25 cellular contexts compared by ENCODE assay signal in the genomic region with DNA sequence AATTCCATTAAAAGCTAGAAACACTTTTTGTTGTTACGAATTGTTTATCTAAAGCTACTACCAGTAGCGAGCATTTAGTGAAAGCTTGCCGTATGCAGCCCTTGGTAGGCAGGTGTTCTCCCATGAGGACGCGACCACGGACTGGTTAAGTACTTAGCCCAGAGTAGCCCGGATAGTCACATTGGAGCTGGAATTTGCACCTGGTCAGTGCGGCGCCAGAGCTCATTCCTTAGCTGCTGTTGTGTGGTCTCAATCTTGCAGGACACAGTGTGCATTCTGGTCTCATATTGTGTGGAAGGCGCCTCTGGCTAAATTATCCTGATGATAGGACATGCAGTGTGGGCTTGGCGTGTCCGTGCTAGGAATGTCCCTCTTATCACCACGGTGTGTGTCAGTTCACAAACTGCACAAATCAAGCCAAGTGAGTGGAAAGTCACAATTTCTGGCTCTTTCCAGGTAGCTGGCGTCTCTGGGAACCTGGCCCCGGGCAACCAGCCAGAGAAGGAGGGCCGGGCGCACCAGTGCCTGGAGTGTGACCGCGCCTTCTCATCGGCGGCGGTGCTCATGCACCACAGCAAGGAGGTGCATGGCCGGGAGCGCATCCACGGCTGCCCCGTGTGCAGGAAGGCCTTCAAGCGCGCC.
DNase-seq lines count a peak whose midpoint lies in the region; ATAC-seq and TF ChIP-seq lines count a peak whose summit lies in the region.
"Had no signal": no experiment of that assay in that cellular context is flagged by ENCODE, and none has a peak within 500 bp of the region (broad histone marks: within the 10 kb centered on the region; RNA-seq: fewer than 3 reads in every experiment).

No MANE protein-coding gene starts in this region.

- DNase-seq in natural killer cell treated with Interleukin-12 subunit alpha and Interleukin-12 subunit beta and Interleukin-15 and Interleukin-18, amount 100 ng/mL, for 72 hours (ENCODE audit: low spot score), result peak; percentile 46
- no peak for DNase-seq in natural killer cell
- peak; percentile 80 for DNase-seq in lung (ENCODE audit: low spot score)
- DNase-seq in NK-92 (lab: John Stamatoyannopoulos, UW; ENCODE audit: unreplicated experiment), result no peak
- DNase-seq in UCSD-AML1 (lab: John Stamatoyannopoulos, UW; ENCODE audit: unreplicated experiment), result no peak
- DNase-seq in WTC11 (ENCODE audit: low spot score), result no peak
- DNase-seq: activated gamma-delta T cell treated with Interleukin-2 at 50 U/mL for 16 hours; activated T-cell treated with anti-CD3 and anti-CD28 coated beads for 4 hours; amygdala; central memory CD4-positive, alpha-beta T cell; effector CD4-positive, alpha-beta T cell; left cardiac atrium; NCI-H2081 treated with DMSO at 0.1 percent for 48 hours; NCI-H526 treated with DMSO at 0.1 percent for 48 hours; OCI-M1; Right ventricle myocardium superior; T-helper 1 cell had no signal

- H3K27ac ChIP-seq in VCaP, result peak overlapping the region; percentile 98
- peak overlapping the region in 1 of 2 donors; percentile 37 for H3K27ac ChIP-seq in lung (ENCODE audit: low read depth in 1 of 2, low read length in 1 of 2)
- H3K27ac ChIP-seq: A549, BLaER1, esophagus muscularis mucosa had no signal

- peaks cover 10 to 11% of the 10 kb centered on the region in 2 donors for H3K4me1 Mint-ChIP-seq in natural killer cell treated with Interleukin-12 subunit alpha and Interleukin-12 subunit beta and Interleukin-15 and Interleukin-18, amount 100 ng/mL, for 72 hours (ENCODE audit: low read depth in 2 of 2)
- peaks cover 9 to 20% of the 10 kb centered on the region in 2 donors for H3K4me1 Mint-ChIP-seq in natural killer cell
- 0 out of 2 replicates have a peak, but pooled peaks cover 3% of the 10 kb centered on the region for H3K4me1 Mint-ChIP-seq in WTC11

- H3K27ac Mint-ChIP-seq in natural killer cell treated with Interleukin-12 subunit alpha and Interleukin-12 subunit beta and Interleukin-15 and Interleukin-18, amount 100 ng/mL, for 72 hours, result no peak overlapping the region
- H3K27ac Mint-ChIP-seq in natural killer cell, result no peak overlapping the region
- no peak overlapping the region for H3K27ac Mint-ChIP-seq in WTC11
- H3K27ac Mint-ChIP-seq: stimulated activated effector memory CD8-positive, alpha-beta T cell treated with anti-CD3 and anti-CD28 coated beads, Interleukin-12 subunit alpha, Interleukin-12 subunit beta, amount 100 ng/mL, for 72 hours had no signal

- no peak for ATAC-seq in natural killer cell treated with Interleukin-12 subunit alpha and Interleukin-12 subunit beta and Interleukin-15 and Interleukin-18, amount 100 ng/mL, for 72 hours
- no peak for ATAC-seq in natural killer cell
- ATAC-seq in lung (ENCODE audit: insufficient read depth, low FRiP score), result no peak
- ATAC-seq in GM19452 (IDR thresholded peaks at IDR 0.05; ENCODE audit: unreplicated experiment), result no peak
- no peak for ATAC-seq in WTC11
- ATAC-seq: A549; HCT116; left cardiac atrium; right cardiac atrium; stimulated activated effector memory CD8-positive, alpha-beta T cell treated with anti-CD3 and anti-CD28 coated beads, Interleukin-12 subunit alpha, Interleukin-12 subunit beta, amount 100 ng/mL, for 72 hours had no signal

- peaks cover 0 to 21% of the 10 kb centered on the region in 2 donors for H3K36me3 ChIP-seq in lung (ENCODE audit: control insufficient read depth in 2 of 2, insufficient read depth in 2 of 2, low read length in 2 of 2)

- CTCF ChIA-PET in WTC11 (lab: Charles Lee), result interaction anchor here (0.6 kb wide), 1 partner anchor 29 kb away, joined by 4 read pairs; no protein-coding TSS in a partner anchor

- H3K9me3 Mint-ChIP-seq in natural killer cell treated with Interleukin-12 subunit alpha and Interleukin-12 subunit beta and Interleukin-15 and Interleukin-18, amount 100 ng/mL, for 72 hours, result no peaks in the 10 kb centered on the region
- H3K9me3 Mint-ChIP-seq in natural killer cell (no peaks in the 10 kb centered on the region), WTC11 (no peaks in the 10 kb centered on the region)
- H3K9me3 Mint-ChIP-seq: stimulated activated effector memory CD8-positive, alpha-beta T cell treated with anti-CD3 and anti-CD28 coated beads, Interleukin-12 subunit alpha, Interleukin-12 subunit beta, amount 100 ng/mL, for 72 hours had no signal

- H3K4me1 ChIP-seq in lung (ENCODE audit: control insufficient read depth in 2 of 2, insufficient read depth in 2 of 2, low read length in 2 of 2), result peaks cover 6 to 10% of the 10 kb centered on the region in 2 donors
- H3K4me1 ChIP-seq: A549 had no signal

- H3K9me3 ChIP-seq in lung (ENCODE audit: control insufficient read depth in 2 of 2, insufficient read depth in 1 of 2, low read length in 1 of 2), result no peaks in the 10 kb centered on the region
- H3K9me3 ChIP-seq: A549, BLaER1, esophagus muscularis mucosa had no signal

- POLR2A ChIA-PET in WTC11 (lab: Charles Lee), result interaction anchor here (0.8 kb wide), 1 partner anchor 52 kb away, joined by 3 read pairs; no protein-coding TSS in a partner anchor

- TF ChIP-seq CTCF in natural killer cell (IDR thresholded peaks at IDR 0.05), result no peak
- TF ChIP-seq CTCF in VCaP (conservative IDR thresholded peaks at IDR 0.05), result peak; percentile 15; the same call in 1 of the 2 replicates
- TF ChIP-seq CTCF in lung (IDR thresholded peaks at IDR 0.05; ENCODE audit: control extremely low read depth, extremely low read depth), result no peak
- no peak for TF ChIP-seq CTCF in WTC11 (IDR thresholded peaks at IDR 0.05)

- no peaks in the 10 kb centered on the region for H3K27me3 ChIP-seq in lung (ENCODE audit: control insufficient read depth, insufficient read depth)
- H3K27me3 ChIP-seq: BLaER1, esophagus muscularis mucosa had no signal

- intact Hi-C loops in natural killer cell (cut with micrococcal nuclease), result no loop called here

- WGBS in lung, 2 donors, result 75 to 93% methylated on average over 28 of the region's 28 CpGs

- H3K4me3 Mint-ChIP-seq in natural killer cell treated with Interleukin-12 subunit alpha and Interleukin-12 subunit beta and Interleukin-15 and Interleukin-18, amount 100 ng/mL, for 72 hours, result no peak overlapping the region
- no peak overlapping the region for H3K4me3 Mint-ChIP-seq in natural killer cell
- H3K4me3 Mint-ChIP-seq in WTC11, result no peak overlapping the region
- H3K4me3 Mint-ChIP-seq: stimulated activated effector memory CD8-positive, alpha-beta T cell treated with anti-CD3 and anti-CD28 coated beads, Interleukin-12 subunit alpha, Interleukin-12 subunit beta, amount 100 ng/mL, for 72 hours had no signal

- H3K4me3 ChIP-seq in lung, result no peak overlapping the region
- H3K4me3 ChIP-seq: A549, BLaER1, esophagus muscularis mucosa had no signal

- no peaks in the 10 kb centered on the region for H3K27me3 Mint-ChIP-seq in natural killer cell treated with Interleukin-12 subunit alpha and Interleukin-12 subunit beta and Interleukin-15 and Interleukin-18, amount 100 ng/mL, for 72 hours
- no peaks in the 10 kb centered on the region for H3K27me3 Mint-ChIP-seq in natural killer cell (ENCODE audit: low read depth in 2 of 2)
- no peaks in the 10 kb centered on the region for H3K27me3 Mint-ChIP-seq in WTC11 (ENCODE audit: low read depth)

- peaks cover 9% of the 10 kb centered on the region for H3K36me3 Mint-ChIP-seq in natural killer cell treated with Interleukin-12 subunit alpha and Interleukin-12 subunit beta and Interleukin-15 and Interleukin-18, amount 100 ng/mL, for 72 hours
- H3K36me3 Mint-ChIP-seq in natural killer cell (peaks cover 14% of the 10 kb centered on the region), WTC11 (peaks cover 31% of the 10 kb centered on the region)

TF ChIP-seq in WTC11, 78 proteins besides CTCF, POLR2A, EP300 and RAD21 (continues in another document):
- TF ChIP-seq USF1 (CRISPR knock-in tag; IDR thresholded peaks at IDR 0.05) (no peak), ZNF219 (CRISPR knock-in tag; IDR thresholded peaks at IDR 0.05; ENCODE audit: borderline replicate concordance) (no peak), FOXP1 (CRISPR knock-in tag; IDR thresholded peaks at IDR 0.05; ENCODE audit: borderline replicate concordance) (no peak), FOXK1 (CRISPR knock-in tag; IDR thresholded peaks at IDR 0.05) (no peak), ZSCAN18 (CRISPR knock-in tag; IDR thresholded peaks at IDR 0.05) (no peak), RELA (CRISPR knock-in tag; IDR thresholded peaks at IDR 0.05; ENCODE audit: borderline replicate concordance) (no peak), IRF2 (CRISPR knock-in tag; IDR thresholded peaks at IDR 0.05; ENCODE audit: borderline replicate concordance, low read depth) (no peak)
- TF ChIP-seq, protein P1, sequence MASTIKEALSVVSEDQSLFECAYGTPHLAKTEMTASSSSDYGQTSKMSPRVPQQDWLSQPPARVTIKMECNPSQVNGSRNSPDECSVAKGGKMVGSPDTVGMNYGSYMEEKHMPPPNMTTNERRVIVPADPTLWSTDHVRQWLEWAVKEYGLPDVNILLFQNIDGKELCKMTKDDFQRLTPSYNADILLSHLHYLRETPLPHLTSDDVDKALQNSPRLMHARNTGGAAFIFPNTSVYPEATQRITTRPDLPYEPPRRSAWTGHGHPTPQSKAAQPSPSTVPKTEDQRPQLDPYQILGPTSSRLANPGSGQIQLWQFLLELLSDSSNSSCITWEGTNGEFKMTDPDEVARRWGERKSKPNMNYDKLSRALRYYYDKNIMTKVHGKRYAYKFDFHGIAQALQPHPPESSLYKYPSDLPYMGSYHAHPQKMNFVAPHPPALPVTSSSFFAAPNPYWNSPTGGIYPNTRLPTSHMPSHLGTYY (CRISPR knock-in tag; IDR thresholded peaks at IDR 0.05), result no peak

Comparison
In these comparisons a context has a peak if more than half of its experiments do, and no peak if none do; other contexts are left out.
1. DNase-seq: peak in natural killer cell treated with Interleukin-12 subunit alpha and Interleukin-12 subunit beta and Interleukin-15 and Interleukin-18, amount 100 ng/mL, for 72 hours (single experiment) and lung (single experiment); none in natural killer cell (single experiment), NK-92 (single experiment), UCSD-AML1 (single experiment) and WTC11 (single experiment).